Comparison of ENCODE assay signal across 1 cellular context in the genomic region with DNA sequence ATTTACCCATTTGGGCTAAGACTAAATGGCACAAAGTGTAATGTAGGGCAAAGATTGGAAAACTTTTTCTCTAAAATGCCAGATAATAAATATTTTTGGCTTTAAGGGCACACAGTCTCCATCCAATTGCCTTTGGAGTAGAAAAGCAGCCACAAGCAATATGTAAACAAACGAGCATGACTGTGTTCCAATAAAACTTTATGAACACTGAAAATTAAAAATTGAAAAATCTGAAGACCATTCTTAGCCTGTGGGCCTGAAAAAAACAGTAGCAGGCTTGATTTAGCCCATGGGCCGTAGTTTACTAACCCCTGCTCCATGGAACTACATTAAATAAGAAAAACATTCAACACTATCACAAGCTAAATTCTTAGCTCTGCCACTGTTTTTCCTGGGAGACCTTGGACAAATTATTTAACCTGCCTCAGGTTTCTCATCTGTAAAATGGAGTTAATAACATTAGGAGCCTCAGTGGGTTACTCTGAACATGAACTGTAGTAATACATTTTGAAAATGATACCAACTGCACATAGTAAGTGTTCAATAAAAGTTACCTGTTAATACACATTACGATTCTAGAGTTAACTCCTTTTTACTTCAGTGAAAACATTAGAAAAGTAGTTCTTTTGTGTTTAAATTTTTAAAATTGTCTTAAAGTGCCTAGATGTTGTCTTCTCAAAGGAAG.
TF ChIP-seq lines count a peak whose summit lies in the region.

No MANE protein-coding gene starts in this region.

TF ChIP-seq in IMR-90, 13 proteins besides CTCF, POLR2A, EP300 and RAD21:
- no peak for TF ChIP-seq FOS (IDR thresholded peaks at IDR 0.05; ENCODE audit: low read depth, low read length)
- no peak for TF ChIP-seq RCOR1 (IDR thresholded peaks at IDR 0.05; ENCODE audit: insufficient replicate concordance, low read length)
- no peak for TF ChIP-seq MXI1 (IDR thresholded peaks at IDR 0.05; ENCODE audit: borderline replicate concordance, low read depth, low read length)
- TF ChIP-seq BHLHE40 (IDR thresholded peaks at IDR 0.05; ENCODE audit: low read depth, low read length), result no peak
- TF ChIP-seq MAFK (IDR thresholded peaks at IDR 0.05; ENCODE audit: low read depth, low read length), result no peak
- TF ChIP-seq RFX5 (IDR thresholded peaks at IDR 0.05; ENCODE audit: low read depth, low read length), result no peak
- TF ChIP-seq NFE2L2 (IDR thresholded peaks at IDR 0.05; ENCODE audit: low read depth, low read length), result no peak
- TF ChIP-seq, protein P1, sequence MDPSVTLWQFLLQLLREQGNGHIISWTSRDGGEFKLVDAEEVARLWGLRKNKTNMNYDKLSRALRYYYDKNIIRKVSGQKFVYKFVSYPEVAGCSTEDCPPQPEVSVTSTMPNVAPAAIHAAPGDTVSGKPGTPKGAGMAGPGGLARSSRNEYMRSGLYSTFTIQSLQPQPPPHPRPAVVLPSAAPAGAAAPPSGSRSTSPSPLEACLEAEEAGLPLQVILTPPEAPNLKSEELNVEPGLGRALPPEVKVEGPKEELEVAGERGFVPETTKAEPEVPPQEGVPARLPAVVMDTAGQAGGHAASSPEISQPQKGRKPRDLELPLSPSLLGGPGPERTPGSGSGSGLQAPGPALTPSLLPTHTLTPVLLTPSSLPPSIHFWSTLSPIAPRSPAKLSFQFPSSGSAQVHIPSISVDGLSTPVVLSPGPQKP (IDR thresholded peaks at IDR 0.05; ENCODE audit: borderline replicate concordance, low read depth, low read length), result no peak
- no peak for TF ChIP-seq SMC3 (IDR thresholded peaks at IDR 0.05; ENCODE audit: low read depth, low read length)
- TF ChIP-seq MAZ (IDR thresholded peaks at IDR 0.05; ENCODE audit: borderline replicate concordance, low read depth, low read length), result no peak
- no peak for TF ChIP-seq CEBPB (IDR thresholded peaks at IDR 0.05; ENCODE audit: low read depth, low read length)
- TF ChIP-seq CHD1 (IDR thresholded peaks at IDR 0.05; ENCODE audit: low read depth, low read length), result no peak
- TF ChIP-seq, protein P2, sequence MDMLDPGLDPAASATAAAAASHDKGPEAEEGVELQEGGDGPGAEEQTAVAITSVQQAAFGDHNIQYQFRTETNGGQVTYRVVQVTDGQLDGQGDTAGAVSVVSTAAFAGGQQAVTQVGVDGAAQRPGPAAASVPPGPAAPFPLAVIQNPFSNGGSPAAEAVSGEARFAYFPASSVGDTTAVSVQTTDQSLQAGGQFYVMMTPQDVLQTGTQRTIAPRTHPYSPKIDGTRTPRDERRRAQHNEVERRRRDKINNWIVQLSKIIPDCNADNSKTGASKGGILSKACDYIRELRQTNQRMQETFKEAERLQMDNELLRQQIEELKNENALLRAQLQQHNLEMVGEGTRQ (IDR thresholded peaks at IDR 0.05; ENCODE audit: low read depth, low read length), result no peak
